9 cellular contexts compared by ENCODE assay signal in the genomic region with DNA sequence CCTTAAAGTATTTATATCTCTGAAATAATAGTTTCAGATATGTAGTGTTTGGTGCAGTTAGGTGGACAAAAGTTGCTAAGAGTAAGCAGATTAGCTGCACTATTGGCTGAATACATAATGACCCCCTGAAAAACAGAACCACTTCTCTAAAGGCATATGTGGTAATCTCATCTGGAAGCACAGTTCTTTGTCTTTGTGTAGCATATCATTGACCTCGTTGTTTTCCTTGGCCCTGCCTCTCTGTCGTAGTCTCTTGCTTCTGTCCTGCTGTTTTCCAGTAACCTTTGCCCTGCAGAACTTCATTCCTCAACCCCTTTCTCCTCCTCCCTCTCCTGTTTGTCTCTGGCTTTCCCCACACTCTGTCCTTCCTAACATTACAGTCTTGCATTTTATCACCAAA. TPM values are rescaled to one million over a fixed set of nuclear protein-coding genes. Genes with fewer than 3 reads are reported as not detected.
A peak's percentile ranks its signal among the peaks of the same experiment; 100 is the strongest.
DNase-seq lines count a peak whose midpoint lies in the region; ATAC-seq, FAIRE-seq and TF ChIP-seq lines count a peak whose summit lies in the region.
"Had no signal": no experiment of that assay in that cellular context is flagged by ENCODE, and none has a peak within 500 bp of the region (broad histone marks: within the 10 kb centered on the region; RNA-seq: fewer than 3 reads in every experiment).

No MANE protein-coding gene starts in this region.

- H3K36me3 ChIP-seq in HEK293 (ENCODE audit: control insufficient read depth in 2 of 2, insufficient read depth in 1 of 2, low read length in 2 of 2): no peaks in the 10 kb centered on the region
- H3K36me3 ChIP-seq in NT2/D1 (ENCODE audit: insufficient read depth, insufficient read length, low read length): no peaks in the 10 kb centered on the region
- H3K36me3 ChIP-seq in kidney (ENCODE audit: control insufficient read depth in 1 of 2, insufficient read depth in 2 of 2, low read length in 2 of 2): no peaks in the 10 kb centered on the region

- H3K9me3 ChIP-seq in HEK293 (ENCODE audit: control insufficient read depth, insufficient read depth, low read depth, low read length) (no peaks in the 10 kb centered on the region), NT2/D1 (ENCODE audit: insufficient read depth, low read length) (no peaks in the 10 kb centered on the region), kidney (ENCODE audit: control insufficient read depth in 1 of 2, low read length in 2 of 2) (no peaks in the 10 kb centered on the region)

- TF ChIP-seq CTCF in HEK293 (tag by site-specific recombination; IDR thresholded peaks at IDR 0.05) (no peak), kidney (IDR thresholded peaks at IDR 0.05; ENCODE audit: borderline replicate concordance, extremely low read depth, insufficient read depth) (no peak)

- DNase-seq in Caki2 (ENCODE audit: low read depth) (peak; percentile 42), NT2/D1 (ENCODE audit: low read depth, low spot score) (peak; percentile 48), kidney (no peak), cortex of kidney (lab: John Stamatoyannopoulos, UW) (no peak), NCI-H524 (lab: John Stamatoyannopoulos, UW) (no peak)
- no peak for DNase-seq in stimulated activated CD4-positive, alpha-beta T cell treated with anti-CD3 and anti-CD28 coated beads, Interleukin-2, amount 100 ng/mL, for 24 hours
- DNase-seq: DND-41 had no signal

- CTCF ChIA-PET in HEK293 (lab: Yijun Ruan, JAX): interaction anchor here (1.0 kb wide), 1 partner anchor 14 kb away, joined by 4 read pairs; no protein-coding TSS in a partner anchor

- no peak for ATAC-seq in GM21526 (IDR thresholded peaks at IDR 0.05; ENCODE audit: low FRiP score, unreplicated experiment)

- peak; percentile 39 for FAIRE-seq in kidney (lab: Jason Lieb, UNC)

- intact Hi-C loops in kidney (cut with DNase I): no loop called here

- POLR2A ChIA-PET in HEK293 (lab: Yijun Ruan, JAX): no interaction called here

- peaks cover 11% of the 10 kb centered on the region; the same call in 1 of the 2 replicates for H3K4me1 ChIP-seq in HEK293 (ENCODE audit: control insufficient read depth, insufficient read depth, low read length)
- H3K4me1 ChIP-seq in NT2/D1 (ENCODE audit: insufficient read depth, insufficient read length): peaks cover 2% of the 10 kb centered on the region
- peaks cover 3 to 5% of the 10 kb centered on the region in 2 donors for H3K4me1 ChIP-seq in kidney (ENCODE audit: control insufficient read depth in 1 of 2, insufficient read depth in 1 of 2, low read depth in 1 of 2, low read length in 2 of 2)

- H3K27me3 ChIP-seq in NT2/D1 (ENCODE audit: insufficient read depth, insufficient read length): no peaks in the 10 kb centered on the region

- H3K9ac ChIP-seq in NT2/D1 (ENCODE audit: insufficient read length, low read depth): no peak overlapping the region
- H3K9ac ChIP-seq in kidney (ENCODE audit: low read length in 2 of 2): no peak overlapping the region

- no peak overlapping the region for H3K27ac ChIP-seq in HEK293 (ENCODE audit: extremely low read depth, low read depth, low read length)
- peak overlapping the region in 1 of 2 donors; percentile 47 for H3K27ac ChIP-seq in kidney (ENCODE audit: low read depth in 2 of 2, low read length in 2 of 2)

- H3K4me3 ChIP-seq in HEK293 (ENCODE audit: low read depth, low read length): no peak overlapping the region
- H3K4me3 ChIP-seq in NT2/D1 (ENCODE audit: insufficient read length, low read depth): no peak overlapping the region
- no peak overlapping the region for H3K4me3 ChIP-seq in kidney (ENCODE audit: low read length in 2 of 2)

- in situ Hi-C loops in Caki2 (cut with HindIII; ENCODE audit: low pct_unique_long_range_greater_than_20kb, low sequenced_read_pairs): no loop called here

TF ChIP-seq in HEK293, 187 proteins besides CTCF, POLR2A, EP300 and RAD21:
- TF ChIP-seq TRIM28 (IDR thresholded peaks at IDR 0.05; ENCODE audit: borderline replicate concordance, low read length) (peak; percentile 86; the same call in 1 of the 2 replicates), ZIC2 (tag by site-specific recombination; IDR thresholded peaks at IDR 0.05) (peak; percentile 36; the same call in 1 of the 2 replicates), RBAK (tag by site-specific recombination; IDR thresholded peaks at IDR 0.05) (no peak), ZBTB20 (tag by site-specific recombination; IDR thresholded peaks at IDR 0.05) (no peak), OSR2 (tag by site-specific recombination; IDR thresholded peaks at IDR 0.05) (peak; percentile 82), ZNF2 (tag by site-specific recombination; IDR thresholded peaks at IDR 0.05) (0 out of 2 replicates have a peak, but pooled peaks have one; percentile 28), ZNF600 (tag by site-specific recombination; IDR thresholded peaks at IDR 0.05) (no peak), ZNF521 (tag by site-specific recombination; IDR thresholded peaks at IDR 0.05) (no peak), ZNF426 (tag by site-specific recombination; IDR thresholded peaks at IDR 0.05) (no peak), ZBTB17 (tag by site-specific recombination; IDR thresholded peaks at IDR 0.05) (no peak)
- TF ChIP-seq, protein P1, sequence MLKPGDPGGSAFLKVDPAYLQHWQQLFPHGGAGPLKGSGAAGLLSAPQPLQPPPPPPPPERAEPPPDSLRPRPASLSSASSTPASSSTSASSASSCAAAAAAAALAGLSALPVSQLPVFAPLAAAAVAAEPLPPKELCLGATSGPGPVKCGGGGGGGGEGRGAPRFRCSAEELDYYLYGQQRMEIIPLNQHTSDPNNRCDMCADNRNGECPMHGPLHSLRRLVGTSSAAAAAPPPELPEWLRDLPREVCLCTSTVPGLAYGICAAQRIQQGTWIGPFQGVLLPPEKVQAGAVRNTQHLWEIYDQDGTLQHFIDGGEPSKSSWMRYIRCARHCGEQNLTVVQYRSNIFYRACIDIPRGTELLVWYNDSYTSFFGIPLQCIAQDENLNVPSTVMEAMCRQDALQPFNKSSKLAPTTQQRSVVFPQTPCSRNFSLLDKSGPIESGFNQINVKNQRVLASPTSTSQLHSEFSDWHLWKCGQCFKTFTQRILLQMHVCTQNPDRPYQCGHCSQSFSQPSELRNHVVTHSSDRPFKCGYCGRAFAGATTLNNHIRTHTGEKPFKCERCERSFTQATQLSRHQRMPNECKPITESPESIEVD (tag by site-specific recombination; IDR thresholded peaks at IDR 0.05): peak; percentile 47; the same call in 1 of the 2 replicates
- TF ChIP-seq, protein P2, sequence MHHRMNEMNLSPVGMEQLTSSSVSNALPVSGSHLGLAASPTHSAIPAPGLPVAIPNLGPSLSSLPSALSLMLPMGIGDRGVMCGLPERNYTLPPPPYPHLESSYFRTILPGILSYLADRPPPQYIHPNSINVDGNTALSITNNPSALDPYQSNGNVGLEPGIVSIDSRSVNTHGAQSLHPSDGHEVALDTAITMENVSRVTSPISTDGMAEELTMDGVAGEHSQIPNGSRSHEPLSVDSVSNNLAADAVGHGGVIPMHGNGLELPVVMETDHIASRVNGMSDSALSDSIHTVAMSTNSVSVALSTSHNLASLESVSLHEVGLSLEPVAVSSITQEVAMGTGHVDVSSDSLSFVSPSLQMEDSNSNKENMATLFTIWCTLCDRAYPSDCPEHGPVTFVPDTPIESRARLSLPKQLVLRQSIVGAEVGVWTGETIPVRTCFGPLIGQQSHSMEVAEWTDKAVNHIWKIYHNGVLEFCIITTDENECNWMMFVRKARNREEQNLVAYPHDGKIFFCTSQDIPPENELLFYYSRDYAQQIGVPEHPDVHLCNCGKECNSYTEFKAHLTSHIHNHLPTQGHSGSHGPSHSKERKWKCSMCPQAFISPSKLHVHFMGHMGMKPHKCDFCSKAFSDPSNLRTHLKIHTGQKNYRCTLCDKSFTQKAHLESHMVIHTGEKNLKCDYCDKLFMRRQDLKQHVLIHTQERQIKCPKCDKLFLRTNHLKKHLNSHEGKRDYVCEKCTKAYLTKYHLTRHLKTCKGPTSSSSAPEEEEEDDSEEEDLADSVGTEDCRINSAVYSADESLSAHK (tag by site-specific recombination; IDR thresholded peaks at IDR 0.05): 0 out of 2 replicates have a peak, but pooled peaks have one; percentile 26

RNA-seq across cellular contexts. Expression of a gene that starts 41.4 kb away (rescaled TPM):
- total RNA-seq in Caki2 (2014; rRNA removed; shearing (Covaris generic); ENCODE audit: low replicate concordance): 8.5 and 14.5 TPM in 2 replicates
- 13.1 TPM for total RNA-seq in kidney
- polyA plus RNA-seq in kidney (ENCODE audit: insufficient read depth, low read depth, low replicate concordance): 3.2 TPM

Comparison
In these comparisons a context has a peak if more than half of its experiments do, and no peak if none do; other contexts are left out.
1. DNase-seq: peak in Caki2 (single experiment) and NT2/D1 (single experiment); none in kidney (single experiment), cortex of kidney (single experiment), NCI-H524 (0 of 2) and stimulated activated CD4-positive, alpha-beta T cell treated with anti-CD3 and anti-CD28 coated beads, Interleukin-2, amount 100 ng/mL, for 24 hours (0 of 2).